34 cellular contexts compared by ENCODE assay signal in the genomic region with DNA sequence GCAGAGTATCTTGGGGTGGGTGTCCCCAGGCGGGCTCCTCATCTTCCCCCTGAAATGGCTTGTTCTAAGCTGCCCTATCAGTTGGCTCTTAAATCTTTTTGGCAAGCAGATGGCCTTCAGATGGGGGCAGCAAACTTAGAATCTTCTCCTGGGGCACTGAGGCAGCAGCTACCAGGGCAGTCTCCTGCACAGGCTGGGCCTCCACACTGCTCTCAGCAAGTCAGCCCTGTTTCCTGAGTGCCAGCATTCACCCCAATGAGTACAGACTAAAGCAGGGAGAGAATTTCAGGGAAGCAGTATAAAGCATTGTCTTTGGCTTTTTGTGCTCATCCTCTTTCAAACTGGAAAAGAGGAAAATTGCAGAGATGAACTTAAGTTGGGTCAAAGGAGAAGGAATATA.
"Had no signal": no experiment of that assay in that cellular context is flagged by ENCODE, and none has a peak within 500 bp of the region (broad histone marks: within the 10 kb centered on the region; RNA-seq: fewer than 3 reads in every experiment).

No MANE protein-coding gene starts in this region.

- H3K4me2 ChIP-seq: KMS-11 had no signal

- H3K27ac ChIP-seq: KMS-11 had no signal

- H3K36me3 ChIP-seq: MG63 had no signal

- DNase-seq: Karpas-422, Kasumi-1, MG63, MM.1S, MV-4-11, NCI-H1048, NCI-H1092, NCI-H1092 treated with DMSO at 0.1 percent for 48 hours, NCI-H1105, NCI-H1105 treated with DMSO at 0.1 percent for 48 hours, NCI-H1417, NCI-H1417 treated with DMSO at 0.1 percent for 48 hours, NCI-H1436, NCI-H1436 treated with DMSO at 0.1 percent for 48 hours, NCI-H146, NCI-H1694, NCI-H1694 treated with DMSO at 0.1 percent for 48 hours, NCI-H187, NCI-H187 treated with DMSO at 0.1 percent for 48 hours, NCI-H1930, NCI-H2029, NCI-H2029 treated with DMSO at 0.1 percent for 48 hours, NCI-H2081, NCI-H2081 treated with DMSO at 0.1 percent for 48 hours, NCI-H2107, NCI-H2171, NCI-H2171 treated with DMSO at 0.1 percent for 48 hours, NCI-H2227 treated with DMSO at 0.1 percent for 48 hours, NCI-H226, NCI-H345, NCI-H446, NCI-H446 treated with DMSO at 0.1 percent for 48 hours, NCI-H510A had no signal

- H3K9me3 ChIP-seq: MG63 had no signal

- H3K27me3 ChIP-seq: MG63 had no signal

- H3K4me3 ChIP-seq: MG63 had no signal
